Comparison of ENCODE assay signal across 19 cellular contexts in the genomic region with DNA sequence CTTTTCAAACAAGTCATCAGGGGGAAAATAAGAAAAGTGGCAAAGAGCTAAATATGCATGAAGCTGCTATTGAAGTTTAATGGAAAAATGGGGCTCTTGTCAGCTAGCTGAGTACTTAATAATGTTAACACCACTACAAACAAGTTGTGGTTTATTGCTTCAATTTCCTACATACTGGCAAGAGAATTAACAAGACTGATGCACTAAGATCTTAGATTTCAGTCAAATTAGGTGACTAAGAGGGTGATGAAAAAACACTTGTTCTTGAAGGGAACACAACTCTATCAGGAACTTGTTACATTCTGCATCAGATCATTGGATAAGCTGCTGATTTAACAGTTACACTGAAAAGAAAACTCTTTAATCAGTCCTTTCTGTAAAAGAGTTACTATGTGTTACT.
"Had no signal": no experiment of that assay in that cellular context is flagged by ENCODE, and none has a peak within 500 bp of the region (broad histone marks: within the 10 kb centered on the region; RNA-seq: fewer than 3 reads in every experiment).

No MANE protein-coding gene starts in this region.

- H3K4me3 Mint-ChIP-seq: activated CD8-positive, alpha-beta memory T cell treated with anti-CD3 and anti-CD28 coated beads, Interleukin-2, amount 10 ng/mL, durations not matched to agents 7 days and 5 days; activated naive CD4-positive, alpha-beta T cell treated with anti-CD3 and anti-CD28 coated beads for 36 hours; activated T-cell treated with anti-CD3 and anti-CD28 coated beads, Interleukin-2, amount 50 U/mL, for 24 hours; activated T-helper 17 cell treated with anti-CD3 and anti-CD28 coated beads, Interleukin-2, amount 50 U/mL, for 72 hours; T-helper 1 cell treated with Interleukin-12 subunit alpha and Interleukin-12 subunit beta and Interleukin-4 antibody, amounts not matched to agents 30 μg/mL and 1 μg/mL, for 36 hours had no signal

- H3K27ac Mint-ChIP-seq: activated CD8-positive, alpha-beta memory T cell treated with anti-CD3 and anti-CD28 coated beads, Interleukin-2, amount 10 ng/mL, durations not matched to agents 7 days and 5 days; activated naive CD4-positive, alpha-beta T cell treated with anti-CD3 and anti-CD28 coated beads for 36 hours; activated T-cell treated with anti-CD3 and anti-CD28 coated beads, Interleukin-2, amount 50 U/mL, for 24 hours; activated T-helper 17 cell treated with anti-CD3 and anti-CD28 coated beads, Interleukin-2, amount 50 U/mL, for 72 hours; T-helper 1 cell treated with Interleukin-12 subunit alpha and Interleukin-12 subunit beta and Interleukin-4 antibody, amounts not matched to agents 30 μg/mL and 1 μg/mL, for 36 hours had no signal

- H3K4me1 Mint-ChIP-seq: activated T-helper 17 cell treated with anti-CD3 and anti-CD28 coated beads, Interleukin-2, amount 50 U/mL, for 72 hours had no signal

- H3K27me3 Mint-ChIP-seq: activated CD8-positive, alpha-beta memory T cell treated with anti-CD3 and anti-CD28 coated beads, Interleukin-2, amount 10 ng/mL, durations not matched to agents 7 days and 5 days; activated T-helper 17 cell treated with anti-CD3 and anti-CD28 coated beads, Interleukin-2, amount 50 U/mL, for 72 hours had no signal

- DNase-seq: activated CD4-positive, alpha-beta T cell treated with anti-CD3 and anti-CD28 coated beads for 4 hours; activated CD8-positive, alpha-beta memory T cell treated with anti-CD3 and anti-CD28 coated beads, Interleukin-2, amount 10 ng/mL, durations not matched to agents 7 days and 5 days; activated gamma-delta T cell; activated naive CD4-positive, alpha-beta T cell treated with anti-CD3 and anti-CD28 coated beads for 36 hours; activated T-cell treated with anti-CD3 and anti-CD28 coated beads, Interleukin-2, amount 50 U/mL, for 24 hours; amygdala; cerebellar nuclear complex; MM.1S; NCI-H1105 treated with DMSO at 0.1 percent for 48 hours; NCI-H1436 treated with DMSO at 0.1 percent for 48 hours; NCI-H187; NCI-H2081 treated with DMSO at 0.1 percent for 48 hours; NCI-H446; NCI-H524; PC-3; SHP77 had no signal

- ATAC-seq: activated CD4-positive, CD25-positive, alpha-beta regulatory T cell treated with anti-CD3 and anti-CD28 coated beads, Interleukin-2, amount 50 U/mL, for 24 hours; activated CD8-positive, alpha-beta memory T cell treated with anti-CD3 and anti-CD28 coated beads, Interleukin-2, amount 10 ng/mL, durations not matched to agents 7 days and 5 days; activated T-helper 17 cell treated with anti-CD3 and anti-CD28 coated beads, Interleukin-2, amount 50 U/mL, for 72 hours; PC-3 had no signal
